In genomic region chr11:119107538-119108150, GRCh38 we compare ENCODE assay signal across 8 cellular contexts. TPM values are rescaled to one million over a fixed set of nuclear protein-coding genes. Genes with fewer than 3 reads are reported as not detected.
DNase-seq lines count a peak whose midpoint lies in the region; ATAC-seq and TF ChIP-seq lines count a peak whose summit lies in the region.

No MANE protein-coding gene starts in this region.

- H3K27me3 ChIP-seq in aorta (ENCODE audit: control insufficient read depth in 1 of 2, insufficient read depth in 2 of 2, low read length in 1 of 2): no peaks in the 10 kb centered on the region

- DNase-seq in LNCaP clone FGC (ENCODE audit: low read depth) (no peak), choroid plexus epithelial cell (ENCODE audit: low read depth) (no peak), aorta (peak in 1 of 2 donors; percentile 54), NCI-H82 treated with DMSO at 0.1 percent for 48 hours (lab: John Stamatoyannopoulos, UW; ENCODE audit: unreplicated experiment) (no peak)

- no peak overlapping the region for H3K27ac ChIP-seq in mesodermal cell (ENCODE audit: low read depth, low read length, severe bottlenecking)
- peak overlapping the region in 1 of 2 donors; percentile 62 for H3K27ac ChIP-seq in aorta (ENCODE audit: low read depth in 1 of 2, low read length in 2 of 2)

- peaks cover 9% of the 10 kb centered on the region for H3K4me1 ChIP-seq in ES-I3 (ENCODE audit: insufficient read depth, low read length)
- peaks cover 16% of the 10 kb centered on the region for H3K4me1 ChIP-seq in mesodermal cell (ENCODE audit: control insufficient read depth, insufficient read depth, low read length, poor library complexity, severe bottlenecking)
- peaks cover 0 to 2% of the 10 kb centered on the region in 2 donors for H3K4me1 ChIP-seq in aorta (ENCODE audit: control insufficient read depth in 1 of 2, insufficient read depth in 2 of 2, low read length in 2 of 2)

- intact Hi-C loops in aorta (cut with DNase I): no loop called here

- peak overlapping the region; percentile 73 for H3K4me3 ChIP-seq in LNCaP clone FGC (ENCODE audit: low read depth, low read length)
- H3K4me3 ChIP-seq in choroid plexus epithelial cell (ENCODE audit: low read depth, low read length): peak overlapping the region; percentile 86
- peak overlapping the region; percentile 75 for H3K4me3 ChIP-seq in mesodermal cell (ENCODE audit: extremely low read depth, insufficient read depth, low read length, poor library complexity, severe bottlenecking)
- H3K4me3 ChIP-seq in aorta (ENCODE audit: low read length in 2 of 2): peak overlapping the region; percentile 84 to 95

- ATAC-seq in GM21529 (IDR thresholded peaks at IDR 0.05; ENCODE audit: unreplicated experiment) (peak; percentile 30), aorta (ENCODE audit: low FRiP score) (peak; percentile 1), GM18870 (IDR thresholded peaks at IDR 0.05; ENCODE audit: unreplicated experiment) (no peak)

- no peaks in the 10 kb centered on the region for H3K36me3 ChIP-seq in ES-I3 (ENCODE audit: insufficient read depth, low read length)
- H3K36me3 ChIP-seq in mesodermal cell (ENCODE audit: control insufficient read depth, insufficient read depth, low read length): peaks cover 33% of the 10 kb centered on the region
- peaks cover 0 to 4% of the 10 kb centered on the region in 2 donors for H3K36me3 ChIP-seq in aorta (ENCODE audit: control insufficient read depth in 1 of 2, insufficient read depth in 2 of 2, low read length in 1 of 2)

- H3K9me3 ChIP-seq in ES-I3 (ENCODE audit: control insufficient read depth, insufficient read depth, low read length): no peaks in the 10 kb centered on the region
- H3K9me3 ChIP-seq in mesodermal cell (ENCODE audit: control insufficient read depth, low read length): no peaks in the 10 kb centered on the region
- H3K9me3 ChIP-seq in aorta (ENCODE audit: control insufficient read depth, low read length): no peaks in the 10 kb centered on the region

- no peak for TF ChIP-seq CTCF in LNCaP clone FGC (IDR thresholded peaks at IDR 0.05; ENCODE audit: control insufficient read depth, extremely low read depth, insufficient read depth)
- no peak for TF ChIP-seq CTCF in choroid plexus epithelial cell (conservative IDR thresholded peaks at IDR 0.05; ENCODE audit: low read depth, low read length)

- peak overlapping the region; percentile 71 for H3K9ac ChIP-seq in ES-I3 (ENCODE audit: low read depth, low read length)

- WGBS in mesodermal cell (ENCODE audit: insufficient coverage in 2 of 2), 2 experiments: 0 to 1% methylated on average over 43 to 51 of the region's 65 CpGs
- WGBS in aorta, 2 donors: 0 to 1% methylated on average over 42 to 65 of the region's 65 CpGs

RNA-seq across cellular contexts. Expression of gene C2CD2L, which starts 0.5 kb away (rescaled TPM):
- polyA plus RNA-seq in mesodermal cell (2013, experiment 1 of 2): 9.9 TPM
- 8.1 TPM for polyA plus RNA-seq in mesodermal cell (2013, experiment 2 of 2)
- 10 to 100 TPM in 1 of 2 donors, 1 to 10 TPM in 1; 9.5 to 10.1 TPM for total RNA-seq in aorta
- 10 to 100 TPM in 1 of 2 donors, 1 to 10 TPM in 1; 6.6 to 10.3 TPM for polyA plus RNA-seq in aorta

RNA-seq across cellular contexts. Expression of gene DPAGT1, which starts 6.0 kb away (rescaled TPM):
- 53.6 TPM for polyA plus RNA-seq in mesodermal cell (2013, experiment 1 of 2)
- 43.7 TPM for polyA plus RNA-seq in mesodermal cell (2013, experiment 2 of 2)
- 10 to 100 TPM; 23.6 to 41.8 TPM for total RNA-seq in aorta
- polyA plus RNA-seq in aorta: 10 to 100 TPM in 1 of 2 donors, 1 to 10 TPM in 1; 7.3 to 20.2 TPM

RNA-seq across cellular contexts. Expression of gene HINFP, which starts 13.7 kb away (rescaled TPM):
- polyA plus RNA-seq in mesodermal cell (2013, experiment 1 of 2): 28.5 TPM
- polyA plus RNA-seq in mesodermal cell (2013, experiment 2 of 2): 24.6 TPM
- 10 to 100 TPM; 14.3 to 32.4 TPM for total RNA-seq in aorta
- polyA plus RNA-seq in aorta: 10 to 100 TPM; 12.1 to 23.1 TPM

RNA-seq across cellular contexts. Expression of gene HMBS, which starts 23.0 kb away (rescaled TPM):
- 38.2 TPM for polyA plus RNA-seq in mesodermal cell (2013, experiment 1 of 2)
- 29.3 TPM for polyA plus RNA-seq in mesodermal cell (2013, experiment 2 of 2)
- 1 to 10 TPM; 6.9 to 8.1 TPM for total RNA-seq in aorta
- 1 to 10 TPM; 4.4 to 9.2 TPM for polyA plus RNA-seq in aorta

RNA-seq across cellular contexts. Expression of gene VPS11, which starts 40.0 kb away (rescaled TPM):
- 35.2 TPM for polyA plus RNA-seq in mesodermal cell (2013, experiment 1 of 2)
- polyA plus RNA-seq in mesodermal cell (2013, experiment 2 of 2): 27.8 TPM
- 10 to 100 TPM; 24.9 to 28.0 TPM for total RNA-seq in aorta
- 10 to 100 TPM; 21.8 to 60.5 TPM for polyA plus RNA-seq in aorta
